ENCODE assay signal across 1 cellular context in the genomic region with DNA sequence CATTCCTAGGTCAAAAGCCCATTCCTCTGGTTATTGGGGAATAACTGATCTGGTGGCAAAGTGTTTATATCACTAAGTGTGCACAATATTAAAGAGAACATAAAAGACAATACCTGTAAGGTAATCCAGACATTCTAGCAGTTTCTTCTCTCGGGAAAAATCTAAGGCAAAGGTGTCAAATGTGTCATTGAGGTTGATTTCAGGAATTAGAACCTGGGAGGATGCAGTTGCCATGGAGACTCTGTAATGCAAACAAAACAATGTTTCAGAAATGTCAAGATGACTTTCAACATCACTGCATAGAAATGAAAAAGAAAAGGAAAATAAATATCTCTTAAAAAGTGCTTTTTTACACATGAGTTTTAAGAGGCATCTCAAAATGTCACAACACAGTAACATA.
TF ChIP-seq lines count a peak whose summit lies in the region.

No MANE protein-coding gene starts in this region.

TF ChIP-seq in GM23338, 12 proteins besides CTCF, POLR2A, EP300 and RAD21 (continued from another document):
- no peak for TF ChIP-seq ZNF462 (CRISPR knock-in tag; IDR thresholded peaks at IDR 0.05)
